In the genomic region with DNA sequence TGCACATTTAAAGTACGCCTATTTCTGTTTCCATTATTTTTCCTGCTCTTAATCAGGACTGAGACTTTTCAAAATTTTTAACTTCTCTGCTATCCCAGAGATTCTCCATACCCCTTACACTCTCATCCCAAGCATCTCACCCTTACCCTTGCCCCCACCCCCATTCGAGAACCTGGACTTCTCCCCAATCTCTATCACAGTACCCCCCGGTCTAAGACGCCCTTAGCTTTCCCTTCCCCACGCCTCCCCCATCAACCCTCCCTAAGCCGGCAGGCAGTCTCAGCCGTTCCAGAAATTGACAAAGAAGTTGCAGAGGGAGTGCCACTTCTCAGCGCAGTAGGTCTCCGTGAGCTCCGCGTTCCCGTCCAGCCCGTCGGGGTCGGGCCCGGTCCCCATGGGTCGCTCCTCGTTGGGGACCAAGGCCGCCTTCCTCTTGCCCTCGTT, we compare ENCODE assay signal across 8 cellular contexts. TPM values are rescaled to one million over a fixed set of nuclear protein-coding genes. Genes with fewer than 3 reads are reported as not detected.
DNase-seq lines count a peak whose midpoint lies in the region; ATAC-seq and TF ChIP-seq lines count a peak whose summit lies in the region.

No MANE protein-coding gene starts in this region.

- CTCF ChIA-PET in CD4-positive, alpha-beta memory T cell (lab: Charles Lee; ENCODE audit: partially characterized antibody), result interaction anchor here (0.6 to 3.1 kb wide), 12 partner anchors 10 to 777 kb away, joined by 3 to 38 read pairs (median 6); partner anchors contain the start of genes BTAF1 and TNKS2

- peaks cover 25% of the 10 kb centered on the region for H3K4me1 ChIP-seq in CD4-positive, alpha-beta memory T cell (ENCODE audit: insufficient read depth, low read length)
- H3K4me1 ChIP-seq in adrenal gland (replicated peaks in 1 of 2), result peaks cover 0 to 11% of the 10 kb centered on the region in 2 donors

- no peaks in the 10 kb centered on the region for H3K36me3 ChIP-seq in CD4-positive, alpha-beta memory T cell (ENCODE audit: insufficient read depth, low read length)
- no peaks in the 10 kb centered on the region for H3K36me3 ChIP-seq in adrenal gland (replicated peaks in 1 of 2)

- intact Hi-C loops in CD4-positive, alpha-beta memory T cell (cut with micrococcal nuclease), result loop anchor here (1.0 to 5.0 kb wide), 5 partner anchors 15 to 684 kb away; partner anchors contain the start of genes BTAF1, HECTD2, KIF11 and TNKS2
- intact Hi-C loops in adrenal gland (cut with DNase I), result loop anchor here in 1 of 2 donors (5.0 kb wide), 1 partner anchor 151 kb away; no protein-coding TSS in a partner anchor

- H3K27me3 Mint-ChIP-seq in CD4-positive, alpha-beta memory T cell, result peaks cover 0 to 2% of the 10 kb centered on the region in 2 donors
- H3K27me3 Mint-ChIP-seq in stimulated activated naive CD8-positive, alpha-beta T cell treated with anti-CD3 and anti-CD28 coated beads, Interleukin-15, amount 100 ng/mL, for 72 hours, result no peaks in the 10 kb centered on the region

- peak in 1 of 5 donors; percentile 43 for DNase-seq in CD4-positive, alpha-beta memory T cell
- no peak for DNase-seq in adrenal gland
- DNase-seq in stimulated activated naive CD8-positive, alpha-beta T cell treated with anti-CD3 and anti-CD28 coated beads, Interleukin-15, amount 100 ng/mL, for 72 hours, result no peak
- no peak for DNase-seq in SIG-M5 treated with dmso at 0.1 percent for 504 hours (lab: John Stamatoyannopoulos, UW; ENCODE audit: unreplicated experiment)
- no peak for DNase-seq in GM19238 (ENCODE audit: insufficient read length, low spot score)

- H3K4me1 Mint-ChIP-seq in CD4-positive, alpha-beta memory T cell, result peaks cover 15 to 26% (median 21%) of the 10 kb centered on the region in 4 donors
- peaks cover 15% of the 10 kb centered on the region for H3K4me1 Mint-ChIP-seq in stimulated activated naive CD8-positive, alpha-beta T cell treated with anti-CD3 and anti-CD28 coated beads, Interleukin-15, amount 100 ng/mL, for 72 hours

- ATAC-seq in HG03354 (IDR thresholded peaks at IDR 0.05; ENCODE audit: poor library complexity, severe bottlenecking, unreplicated experiment) (peak; percentile 32), GM18873 (IDR thresholded peaks at IDR 0.05; ENCODE audit: low FRiP score, unreplicated experiment) (no peak)
- ATAC-seq in stimulated activated naive CD8-positive, alpha-beta T cell treated with anti-CD3 and anti-CD28 coated beads, Interleukin-15, amount 100 ng/mL, for 72 hours, result no peak

- POLR2A ChIA-PET in CD4-positive, alpha-beta memory T cell (lab: Charles Lee; ENCODE audit: partially characterized antibody), result interaction anchor here (0.7 to 3.1 kb wide), 13 partner anchors 10 to 746 kb away, joined by 3 to 65 read pairs (median 5); partner anchors contain the start of genes BTAF1, CPEB3, HECTD2 and MARCHF5

- H3K4me3 ChIP-seq in CD4-positive, alpha-beta memory T cell (ENCODE audit: low read length in 2 of 2), result peak overlapping the region; percentile 68 to 72
- H3K4me3 ChIP-seq in adrenal gland, result peak overlapping the region; percentile 10 to 69 (median 44)
- peak overlapping the region; percentile 84 for H3K4me3 ChIP-seq in iPS-18c (ENCODE audit: insufficient read depth, low read depth, low read length)

- no peak for TF ChIP-seq POLR2A in adrenal gland (IDR thresholded peaks at IDR 0.05)

- peaks cover 0 to 2% (median 0%) of the 10 kb centered on the region in 8 donors for H3K9me3 Mint-ChIP-seq in CD4-positive, alpha-beta memory T cell
- H3K9me3 Mint-ChIP-seq in stimulated activated naive CD8-positive, alpha-beta T cell treated with anti-CD3 and anti-CD28 coated beads, Interleukin-15, amount 100 ng/mL, for 72 hours, result no peaks in the 10 kb centered on the region

- H3K36me3 Mint-ChIP-seq in CD4-positive, alpha-beta memory T cell, result peaks cover 0 to 3% of the 10 kb centered on the region in 2 donors

- H3K27ac ChIP-seq in CD4-positive, alpha-beta memory T cell (ENCODE audit: low read depth, low read length), result peak overlapping the region; percentile 67
- H3K27ac ChIP-seq in adrenal gland, result peak overlapping the region in 3 of 5 donors; percentile 1 to 79 (median 36)

- WGBS in adrenal gland, 4 donors, result 3 to 14% (median 5%) methylated on average over 7 to 20 of the region's 20 CpGs

- no peak for TF ChIP-seq CTCF in adrenal gland (IDR thresholded peaks at IDR 0.05)

- no peaks in the 10 kb centered on the region for H3K27me3 ChIP-seq in CD4-positive, alpha-beta memory T cell (ENCODE audit: insufficient read depth, low read length)
- no peaks in the 10 kb centered on the region for H3K27me3 ChIP-seq in adrenal gland

- H3K4me3 Mint-ChIP-seq in CD4-positive, alpha-beta memory T cell, result peak overlapping the region; percentile 84 to 94 (median 88)
- H3K4me3 Mint-ChIP-seq in stimulated activated naive CD8-positive, alpha-beta T cell treated with anti-CD3 and anti-CD28 coated beads, Interleukin-15, amount 100 ng/mL, for 72 hours, result peak overlapping the region; percentile 89 to 95

- H3K27ac Mint-ChIP-seq in CD4-positive, alpha-beta memory T cell, result peak overlapping the region; percentile 37 to 92 (median 81)
- peak overlapping the region; percentile 78 to 92 for H3K27ac Mint-ChIP-seq in stimulated activated naive CD8-positive, alpha-beta T cell treated with anti-CD3 and anti-CD28 coated beads, Interleukin-15, amount 100 ng/mL, for 72 hours

- no peaks in the 10 kb centered on the region for H3K9me3 ChIP-seq in CD4-positive, alpha-beta memory T cell (ENCODE audit: control insufficient read depth in 1 of 2, low read length in 2 of 2)
- H3K9me3 ChIP-seq in adrenal gland (replicated peaks in 1 of 3), result no peaks in the 10 kb centered on the region
- no peaks in the 10 kb centered on the region for H3K9me3 ChIP-seq in iPS-18c (ENCODE audit: control insufficient read depth, insufficient read depth, low read length)

RNA-seq across cellular contexts. Expression of gene FGFBP3, which starts 1.4 kb away (rescaled TPM):
- 1 to 10 TPM; 6.2 to 6.5 TPM for total RNA-seq in CD4-positive, alpha-beta memory T cell
- polyA plus RNA-seq in CD4-positive, alpha-beta memory T cell, result 1 to 10 TPM; 1.1 to 2.6 TPM
- 1 to 10 TPM in 4 of 8 donors, under 1 TPM in 4; 0.24 to 2.4 (median 1.1) TPM for total RNA-seq in adrenal gland
- polyA plus RNA-seq in adrenal gland, result 1 to 10 TPM; 2.3 to 4.1 (median 3.5) TPM

RNA-seq across cellular contexts. Expression of gene BTAF1, which starts 15.6 kb away (rescaled TPM):
- total RNA-seq in CD4-positive, alpha-beta memory T cell, result 10 to 100 TPM; 69.1 to 76.9 TPM
- polyA plus RNA-seq in CD4-positive, alpha-beta memory T cell, result 10 to 100 TPM in 1 of 2 donors, 1 to 10 TPM in 1; 6.0 to 13.9 TPM
- 10 to 100 TPM; 11.8 to 55.5 (median 24.0) TPM for total RNA-seq in adrenal gland
- 10 to 100 TPM in 2 of 3 donors, 1 to 10 TPM in 1; 7.8 to 20.2 (median 10.8) TPM for polyA plus RNA-seq in adrenal gland
